In genomic region chr3:52085883-52086282, GRCh38 we compare ENCODE assay signal across 14 cellular contexts. TPM values are rescaled to one million over a fixed set of nuclear protein-coding genes. Genes with fewer than 3 reads are reported as not detected.
A peak's percentile ranks its signal among the peaks of the same experiment; 100 is the strongest.
DNase-seq lines count a peak whose midpoint lies in the region; ATAC-seq, FAIRE-seq and TF ChIP-seq lines count a peak whose summit lies in the region.
"Had no signal": no experiment of that assay in that cellular context is flagged by ENCODE, and none has a peak within 500 bp of the region (broad histone marks: within the 10 kb centered on the region; RNA-seq: fewer than 3 reads in every experiment).

No MANE protein-coding gene starts in this region.

- no peak for FAIRE-seq in kidney (lab: Jason Lieb, UNC)
- FAIRE-seq: astrocyte, HepG2, pancreas had no signal

- H3K9me3 Mint-ChIP-seq in activated CD8-positive, alpha-beta memory T cell treated with anti-CD3 and anti-CD28 coated beads, Interleukin-2, amount 10 ng/mL, durations not matched to agents 7 days and 5 days (ENCODE audit: low read depth) = no peaks in the 10 kb centered on the region
- no peaks in the 10 kb centered on the region for H3K9me3 Mint-ChIP-seq in stimulated activated naive CD8-positive, alpha-beta T cell treated with anti-CD3 and anti-CD28 coated beads, Interleukin-15, Interleukin-2, amounts not matched to agents 100 ng/mL and 50 ng/mL, for 24 hours
- H3K9me3 Mint-ChIP-seq: T-cell had no signal

- no peaks in the 10 kb centered on the region for H3K36me3 ChIP-seq in left ventricle myocardium inferior
- no peaks in the 10 kb centered on the region for H3K36me3 ChIP-seq in kidney (ENCODE audit: control insufficient read depth in 1 of 2, insufficient read depth in 2 of 2, low read length in 2 of 2)
- H3K36me3 ChIP-seq: pancreas had no signal

- H3K27ac ChIP-seq in left ventricle myocardium inferior (replicated peaks) = no peak overlapping the region
- no peak overlapping the region for H3K27ac ChIP-seq in kidney (ENCODE audit: low read depth in 2 of 2, low read length in 2 of 2)
- H3K27ac ChIP-seq: pancreas had no signal

- no peak for TF ChIP-seq CTCF in left ventricle myocardium inferior (IDR thresholded peaks at IDR 0.05; ENCODE audit: borderline replicate concordance)
- no peak for TF ChIP-seq CTCF in kidney (IDR thresholded peaks at IDR 0.05; ENCODE audit: borderline replicate concordance, extremely low read depth, insufficient read depth)

- peak; percentile 41 for DNase-seq in Right ventricle myocardium inferior (ENCODE audit: missing footprints)
- DNase-seq in left ventricle myocardium inferior = no peak
- peak; percentile 71 for DNase-seq in activated CD8-positive, alpha-beta memory T cell treated with anti-CD3 and anti-CD28 coated beads, Interleukin-2, amount 10 ng/mL, durations not matched to agents 7 days and 5 days
- peak; percentile 32 for DNase-seq in kidney
- no peak for DNase-seq in DMS114 treated with DMSO at 0.1 percent for 48 hours (lab: John Stamatoyannopoulos, UW; ENCODE audit: unreplicated experiment)
- DNase-seq: NCI-H1417, NCI-H446 had no signal

- no peaks in the 10 kb centered on the region for H3K9me3 ChIP-seq in left ventricle myocardium inferior (replicated peaks)
- H3K9me3 ChIP-seq in kidney (ENCODE audit: control insufficient read depth in 1 of 2, low read length in 2 of 2) = no peaks in the 10 kb centered on the region
- H3K9me3 ChIP-seq: pancreas had no signal

- CTCF ChIA-PET in activated CD8-positive, alpha-beta memory T cell treated with anti-CD3 and anti-CD28 coated beads, Interleukin-2, amount 10 ng/mL, durations not matched to agents 7 days and 5 days (lab: Charles Lee) = interaction anchor here (0.8 to 1.3 kb wide), 3 partner anchors 30 to 135 kb away, joined by 3 to 4 read pairs (median 3); partner anchors contain the start of gene DUSP7

- H3K4me1 Mint-ChIP-seq in activated CD8-positive, alpha-beta memory T cell treated with anti-CD3 and anti-CD28 coated beads, Interleukin-2, amount 10 ng/mL, durations not matched to agents 7 days and 5 days = peaks cover 37% of the 10 kb centered on the region
- peaks cover 36% of the 10 kb centered on the region for H3K4me1 Mint-ChIP-seq in stimulated activated naive CD8-positive, alpha-beta T cell treated with anti-CD3 and anti-CD28 coated beads, Interleukin-15, Interleukin-2, amounts not matched to agents 100 ng/mL and 50 ng/mL, for 24 hours (ENCODE audit: low read depth)

- H3K4me1 ChIP-seq in left ventricle myocardium inferior = peaks cover 45% of the 10 kb centered on the region
- peaks cover 13 to 22% of the 10 kb centered on the region in 2 donors for H3K4me1 ChIP-seq in kidney (ENCODE audit: control insufficient read depth in 1 of 2, insufficient read depth in 1 of 2, low read depth in 1 of 2, low read length in 2 of 2)
- H3K4me1 ChIP-seq: pancreas had no signal

- no peak overlapping the region for H3K4me3 Mint-ChIP-seq in activated CD8-positive, alpha-beta memory T cell treated with anti-CD3 and anti-CD28 coated beads, Interleukin-2, amount 10 ng/mL, durations not matched to agents 7 days and 5 days
- peak overlapping the region; percentile 17 for H3K4me3 Mint-ChIP-seq in stimulated activated naive CD8-positive, alpha-beta T cell treated with anti-CD3 and anti-CD28 coated beads, Interleukin-15, Interleukin-2, amounts not matched to agents 100 ng/mL and 50 ng/mL, for 24 hours
- H3K4me3 Mint-ChIP-seq: T-cell had no signal

- ATAC-seq in Right ventricle myocardium inferior = no peak
- ATAC-seq in activated CD8-positive, alpha-beta memory T cell treated with anti-CD3 and anti-CD28 coated beads, Interleukin-2, amount 10 ng/mL, durations not matched to agents 7 days and 5 days = peak; percentile 50
- ATAC-seq in GM19452 (IDR thresholded peaks at IDR 0.05; ENCODE audit: unreplicated experiment) = no peak
- no peak for ATAC-seq in HG03095 (IDR thresholded peaks at IDR 0.05; ENCODE audit: unreplicated experiment)
- ATAC-seq: HepG2, pancreas had no signal

- H3K27me3 Mint-ChIP-seq in activated CD8-positive, alpha-beta memory T cell treated with anti-CD3 and anti-CD28 coated beads, Interleukin-2, amount 10 ng/mL, durations not matched to agents 7 days and 5 days = no peaks in the 10 kb centered on the region
- no peaks in the 10 kb centered on the region for H3K27me3 Mint-ChIP-seq in stimulated activated naive CD8-positive, alpha-beta T cell treated with anti-CD3 and anti-CD28 coated beads, Interleukin-15, Interleukin-2, amounts not matched to agents 100 ng/mL and 50 ng/mL, for 24 hours
- H3K27me3 Mint-ChIP-seq: T-cell had no signal

- H3K9ac ChIP-seq in kidney (ENCODE audit: low read length in 2 of 2) = no peak overlapping the region

- intact Hi-C loops in Right ventricle myocardium inferior (cut with DNase I) = no loop called here
- intact Hi-C loops in left ventricle myocardium inferior (cut with micrococcal nuclease) = no loop called here
- intact Hi-C loops in kidney (cut with DNase I) = no loop called here

- H3K4me3 ChIP-seq in left ventricle myocardium inferior = no peak overlapping the region
- H3K4me3 ChIP-seq in kidney (ENCODE audit: low read length in 2 of 2) = no peak overlapping the region
- H3K4me3 ChIP-seq: pancreas had no signal

- H3K27ac Mint-ChIP-seq in activated CD8-positive, alpha-beta memory T cell treated with anti-CD3 and anti-CD28 coated beads, Interleukin-2, amount 10 ng/mL, durations not matched to agents 7 days and 5 days = peak overlapping the region; percentile 69
- H3K27ac Mint-ChIP-seq in stimulated activated naive CD8-positive, alpha-beta T cell treated with anti-CD3 and anti-CD28 coated beads, Interleukin-15, Interleukin-2, amounts not matched to agents 100 ng/mL and 50 ng/mL, for 24 hours = peak overlapping the region; percentile 78
- H3K27ac Mint-ChIP-seq: T-cell had no signal

- H3K36me3 Mint-ChIP-seq in activated CD8-positive, alpha-beta memory T cell treated with anti-CD3 and anti-CD28 coated beads, Interleukin-2, amount 10 ng/mL, durations not matched to agents 7 days and 5 days = no peaks in the 10 kb centered on the region
- no peaks in the 10 kb centered on the region for H3K36me3 Mint-ChIP-seq in stimulated activated naive CD8-positive, alpha-beta T cell treated with anti-CD3 and anti-CD28 coated beads, Interleukin-15, Interleukin-2, amounts not matched to agents 100 ng/mL and 50 ng/mL, for 24 hours (ENCODE audit: low read depth)
- H3K36me3 Mint-ChIP-seq: T-cell had no signal

- no peaks in the 10 kb centered on the region for H3K27me3 ChIP-seq in left ventricle myocardium inferior (ENCODE audit: low read depth)
- H3K27me3 ChIP-seq: pancreas had no signal

RNA-seq across cellular contexts. Expression of gene DUSP7, which starts 29.5 kb away (rescaled TPM):
- 25.0 TPM for total RNA-seq in Right ventricle myocardium inferior
- total RNA-seq in left ventricle myocardium inferior = 23.1 TPM
- 10 to 100 TPM; 24.2 to 29.3 TPM for total RNA-seq in activated CD8-positive, alpha-beta memory T cell treated with anti-CD3 and anti-CD28 coated beads, Interleukin-2, amount 10 ng/mL, durations not matched to agents 7 days and 5 days
- 19.8 TPM for total RNA-seq in kidney
- 10.1 TPM for polyA plus RNA-seq in kidney (ENCODE audit: insufficient read depth, low read depth, low replicate concordance)

Comparison
In these comparisons a context has a peak if more than half of its experiments do, and no peak if none do; other contexts are left out.
1. DNase-seq: peak in Right ventricle myocardium inferior (single experiment), activated CD8-positive, alpha-beta memory T cell treated with anti-CD3 and anti-CD28 coated beads, Interleukin-2, amount 10 ng/mL, durations not matched to agents 7 days and 5 days (single experiment) and kidney (single experiment); none in left ventricle myocardium inferior (single experiment) and DMS114 treated with DMSO at 0.1 percent for 48 hours (single experiment).